ENCODE assay signal across 36 cellular contexts in the genomic region with DNA sequence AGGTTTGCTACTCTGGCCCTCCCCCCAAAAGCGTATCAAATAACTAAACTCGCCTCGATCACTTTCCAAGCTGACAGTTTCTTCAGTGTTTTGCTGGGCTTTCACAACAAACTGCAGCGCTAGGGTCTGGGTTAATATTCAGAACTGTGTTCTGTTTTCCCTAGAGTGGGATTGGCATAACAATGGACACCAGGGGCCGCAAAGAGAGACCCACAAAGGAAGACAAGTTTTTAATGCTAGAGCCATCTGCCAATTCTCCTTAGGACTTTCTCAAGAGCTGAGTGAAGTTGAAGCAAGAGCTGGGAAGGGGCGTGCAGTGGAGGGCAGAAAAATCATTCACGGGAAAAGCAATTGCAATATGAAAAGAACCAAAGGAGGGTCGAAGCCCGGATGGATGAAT. TPM values are rescaled to one million over a fixed set of nuclear protein-coding genes. Genes with fewer than 3 reads are reported as not detected.
DNase-seq lines count a peak whose midpoint lies in the region; ATAC-seq, FAIRE-seq and TF ChIP-seq lines count a peak whose summit lies in the region.
"Had no signal": no experiment of that assay in that cellular context is flagged by ENCODE, and none has a peak within 500 bp of the region (broad histone marks: within the 10 kb centered on the region; RNA-seq: fewer than 3 reads in every experiment).

No MANE protein-coding gene starts in this region.

- no peak overlapping the region for H2AK5ac ChIP-seq in H1 (ENCODE audit: low read depth, low read length)

- no peak overlapping the region for H2BK120ac ChIP-seq in H1 (replicated peaks; ENCODE audit: low read depth, low read length)

- no peak for TF ChIP-seq POLR2A in H1 (IDR thresholded peaks at IDR 0.05; ENCODE audit: control extremely low read depth in 1 of 2, low read depth in 2 of 2, low read length in 2 of 2)

- H4K20me1 ChIP-seq in H1 (replicated peaks in 1 of 2; ENCODE audit: control insufficient read depth in 1 of 2, insufficient read depth in 2 of 2, low read length in 2 of 2) = no peaks in the 10 kb centered on the region

- H3K4ac ChIP-seq in H1 (replicated peaks; ENCODE audit: insufficient read length, low read depth, low read length) = no peak overlapping the region

- no peaks in the 10 kb centered on the region for H3K27me3 ChIP-seq in H1 (replicated peaks in 1 of 4; ENCODE audit: control insufficient read depth in 3 of 4, extremely low read depth in 1 of 4, insufficient read depth in 3 of 4, low read length in 3 of 4)
- H3K27me3 ChIP-seq: esophagus squamous epithelium, hepatocyte, pancreas, right lobe of liver, upper lobe of left lung had no signal

- no peaks in the 10 kb centered on the region for H3K79me1 ChIP-seq in H1 (ENCODE audit: low read depth, low read length)

- H3K23me2 ChIP-seq in H1 (ENCODE audit: low read depth, low read length) = peaks cover 2% of the 10 kb centered on the region; the same call in 1 of the 2 replicates

- 4% methylated on average over 9 of the region's 9 CpGs; no CpG with 5 or more reads in 1 of the 2 experiments for WGBS in H1 (ENCODE audit: extremely low coverage in 1 of 2, insufficient coverage in 1 of 2, insufficient read length in 1 of 2, insufficient replicate concordance in 2 of 2, low coverage in 1 of 2, low lambda C conversion rate in 2 of 2, missing lambda C conversion rate in 1 of 2), 2 experiments

- ATAC-seq in GM19328 (IDR thresholded peaks at IDR 0.05; ENCODE audit: unreplicated experiment) = no peak
- ATAC-seq: left ventricle myocardium superior; naive thymus-derived CD4-positive, alpha-beta T cell; pancreas; right lobe of liver; SK-N-SH treated with all-trans-retinoic acid at 6 μM for 48 hours; T-helper 17 cell had no signal

- no peaks in the 10 kb centered on the region for H3K79me2 ChIP-seq in H1 (ENCODE audit: control insufficient read depth in 1 of 2, insufficient read depth in 2 of 2, low read length in 2 of 2)

- no peak for TF ChIP-seq EP300 in H1 (IDR thresholded peaks at IDR 0.05; ENCODE audit: borderline replicate concordance in 1 of 2, low read depth in 2 of 2, low read length in 2 of 2)

- CTCF ChIA-PET in H1 (lab: Charles Lee; ENCODE audit: partially characterized antibody) = interaction anchor here (0.6 to 1.4 kb wide), 6 partner anchors 9 to 205 kb away, joined by 3 to 6 read pairs (median 3); no protein-coding TSS in a partner anchor

- no peak overlapping the region for H2AFZ ChIP-seq in H1 (ENCODE audit: low read length)
- H2AFZ ChIP-seq: hepatocyte had no signal

- peak overlapping the region in 1 of 4 experiments; percentile 45; a peak in 2 of 8 replicates for H3K4me3 ChIP-seq in H1 (ENCODE audit: extremely low read depth in 1 of 4, insufficient read depth in 2 of 4, low read depth in 3 of 4, low read length in 4 of 4)
- H3K4me3 ChIP-seq in kidney (ENCODE audit: low read length in 2 of 2) = no peak overlapping the region
- H3K4me3 ChIP-seq: esophagus squamous epithelium, hepatocyte, pancreas, right lobe of liver, upper lobe of left lung had no signal

- no peak overlapping the region for H3K23ac ChIP-seq in H1 (ENCODE audit: insufficient read length)

- H3K4me1 ChIP-seq in H1 (replicated peaks in 1 of 4; ENCODE audit: control insufficient read depth in 3 of 4, insufficient read depth in 4 of 4, low read length in 3 of 4) (peaks cover 8 to 22% (median 18%) of the 10 kb centered on the region in 4 experiments), kidney (ENCODE audit: control insufficient read depth in 1 of 2, insufficient read depth in 1 of 2, low read depth in 1 of 2, low read length in 2 of 2) (no peaks in the 10 kb centered on the region)
- H3K4me1 ChIP-seq: pancreas, right lobe of liver, upper lobe of left lung had no signal

- no peak overlapping the region for H4K8ac ChIP-seq in H1 (ENCODE audit: extremely low read depth, insufficient read depth, low read length)

- no peak overlapping the region for H4K91ac ChIP-seq in H1 (replicated peaks; ENCODE audit: insufficient read length, low read length)

- no peaks in the 10 kb centered on the region for H3K36me3 ChIP-seq in H1 (ENCODE audit: control insufficient read depth in 2 of 4, insufficient read depth in 4 of 4, low read length in 3 of 4)
- no peaks in the 10 kb centered on the region for H3K36me3 ChIP-seq in kidney (ENCODE audit: control insufficient read depth in 1 of 2, insufficient read depth in 2 of 2, low read length in 2 of 2)
- H3K36me3 ChIP-seq: right lobe of liver had no signal

- H3K27ac ChIP-seq in H1 (ENCODE audit: low read depth, low read length) (peak overlapping the region; percentile 62; the same call in 1 of the 2 replicates), kidney (ENCODE audit: low read depth in 2 of 2, low read length in 2 of 2) (no peak overlapping the region)
- H3K27ac ChIP-seq: esophagus squamous epithelium, hepatocyte, pancreas, right lobe of liver, upper lobe of left lung had no signal

- no peaks in the 10 kb centered on the region for H3K27me3 Mint-ChIP-seq in nephron progenitor cell (ENCODE audit: low read depth, poor library complexity)
- H3K27me3 Mint-ChIP-seq: dendritic cell treated with granulocyte-macrophage colony-stimulating factor and Interleukin-4, amounts not matched to agents 40 ng/mL and 50 ng/mL, for 4 days had no signal

- no peak for TF ChIP-seq CTCF in H1 (IDR thresholded peaks at IDR 0.05; ENCODE audit: control extremely low read depth in 1 of 3, insufficient read depth in 1 of 3, low read depth in 1 of 3, low read length in 3 of 3)
- no peak for TF ChIP-seq CTCF in nephron progenitor cell (IDR thresholded peaks at IDR 0.05)
- no peak for TF ChIP-seq CTCF in GM13976 (IDR thresholded peaks at IDR 0.05; ENCODE audit: borderline replicate concordance, control extremely low read depth, extremely low read depth, insufficient read depth, missing control alignments)
- TF ChIP-seq CTCF in kidney (IDR thresholded peaks at IDR 0.05; ENCODE audit: borderline replicate concordance, extremely low read depth, insufficient read depth) = no peak

- no peaks in the 10 kb centered on the region for H3K9me3 Mint-ChIP-seq in nephron progenitor cell
- H3K9me3 Mint-ChIP-seq: activated CD4-positive, alpha-beta memory T cell treated with anti-CD3 and anti-CD28 coated beads, Interleukin-2, amount 10 ng/mL, durations not matched to agents 7 days and 5 days; activated T-helper 2 cell treated with anti-CD3 and anti-CD28 coated beads, Interferon-gamma antibody, Interleukin-2, Interleukin-4, amounts not matched to agents 10 μg/mL and 5 μg/mL and 100 μg/mL, durations not matched to agents 14 hours and 24 hours and 36 hours; dendritic cell treated with granulocyte-macrophage colony-stimulating factor and Interleukin-4, amounts not matched to agents 40 ng/mL and 50 ng/mL, for 4 days; naive thymus-derived CD4-positive, alpha-beta T cell had no signal

- peak overlapping the region; percentile 55; the same call in 1 of the 2 replicates for H3K18ac ChIP-seq in H1 (ENCODE audit: extremely low read depth, low read length)

- H3K9ac ChIP-seq in H1 (replicated peaks in 1 of 4; ENCODE audit: extremely low read depth in 1 of 4, low read depth in 3 of 4, low read length in 3 of 4) (no peak overlapping the region), kidney (ENCODE audit: low read length in 2 of 2) (no peak overlapping the region)

- peak overlapping the region; percentile 62 for H3K4me3 Mint-ChIP-seq in nephron progenitor cell
- H3K4me3 Mint-ChIP-seq: activated CD4-positive, alpha-beta memory T cell treated with anti-CD3 and anti-CD28 coated beads, Interleukin-2, amount 10 ng/mL, durations not matched to agents 7 days and 5 days; activated naive CD8-positive, alpha-beta T cell; dendritic cell treated with granulocyte-macrophage colony-stimulating factor and Interleukin-4, amounts not matched to agents 40 ng/mL and 50 ng/mL, for 4 days; naive thymus-derived CD4-positive, alpha-beta T cell; T-helper 17 cell had no signal

- H2BK20ac ChIP-seq in H1 (ENCODE audit: low read length) = no peak overlapping the region

- DNase-seq in NCI-H524 (lab: John Stamatoyannopoulos, UW) (peak; percentile 24 to 72), H1 (ENCODE audit: low read depth in 1 of 2, low spot score in 2 of 2) (no peak), nephron progenitor cell (peak; percentile 12), NCI-H2029 (lab: John Stamatoyannopoulos, UW) (no peak), GM13976 (ENCODE audit: low spot score) (no peak), kidney (no peak)
- DNase-seq: activated CD4-positive, alpha-beta memory T cell treated with anti-CD3 and anti-CD28 coated beads, Interleukin-2, amount 10 ng/mL, durations not matched to agents 7 days and 5 days; activated CD4-positive, alpha-beta T cell treated with anti-CD3 and anti-CD28 coated beads for 1 hour; caudate nucleus; EL; esophagus squamous epithelium; GOT3; left ventricle myocardium superior; midbrain; naive thymus-derived CD4-positive, alpha-beta T cell; NCI-H1417; NCI-H2081 treated with DMSO at 0.1 percent for 48 hours; OCI-M1; pancreas; right lobe of liver; stimulated activated CD4-positive, alpha-beta T cell treated with anti-CD3 and anti-CD28 coated beads, Interleukin-12 subunit alpha, Interleukin-12 subunit beta, amount 100 ng/mL, for 4 hours; stimulated activated CD4-positive, alpha-beta T cell treated with anti-CD3 and anti-CD28 coated beads, Interleukin-4, amount 100 ng/mL, for 1 hour; T-helper 17 cell; upper lobe of left lung had no signal

- TF ChIP-seq RAD21 in H1 (IDR thresholded peaks at IDR 0.05 in 1 of 2, conservative IDR thresholded peaks at IDR 0.05 in 1 of 2; ENCODE audit: low read depth in 2 of 2, low read length in 2 of 2) = no peak

- intact Hi-C loops in kidney (cut with DNase I) = no loop called here

- peaks cover 9% of the 10 kb centered on the region for H3K36me3 Mint-ChIP-seq in nephron progenitor cell (ENCODE audit: low read depth)
- H3K36me3 Mint-ChIP-seq: activated naive CD8-positive, alpha-beta T cell had no signal

- H3K14ac ChIP-seq in H1 (ENCODE audit: insufficient read length) = no peak overlapping the region

- H2BK15ac ChIP-seq in H1 (ENCODE audit: low read length) = no peak overlapping the region

- H3K27ac Mint-ChIP-seq in nephron progenitor cell = peak overlapping the region; percentile 74
- H3K27ac Mint-ChIP-seq: activated CD4-positive, alpha-beta memory T cell treated with anti-CD3 and anti-CD28 coated beads, Interleukin-2, amount 10 ng/mL, durations not matched to agents 7 days and 5 days; activated naive CD8-positive, alpha-beta T cell; activated T-helper 2 cell treated with anti-CD3 and anti-CD28 coated beads, Interferon-gamma antibody, Interleukin-2, Interleukin-4, amounts not matched to agents 10 μg/mL and 5 μg/mL and 100 μg/mL, durations not matched to agents 14 hours and 24 hours and 36 hours; dendritic cell treated with granulocyte-macrophage colony-stimulating factor and Interleukin-4, amounts not matched to agents 40 ng/mL and 50 ng/mL, for 4 days; T-helper 17 cell had no signal

- peaks cover 60% of the 10 kb centered on the region for H3K4me1 Mint-ChIP-seq in nephron progenitor cell

- in situ Hi-C loops in GM13976 (cut with MboI; ENCODE audit: low sequenced_read_pairs, unreplicated experiment) = no loop called here

- no peak for FAIRE-seq in H1 (lab: Jason Lieb, UNC)
- FAIRE-seq in kidney (lab: Jason Lieb, UNC) = no peak
- FAIRE-seq: astrocyte, D721Med, endometrium, frontal cortex, GM12891, HTR-8/SVneo, pancreas had no signal

- peak overlapping the region; percentile 39 for H4K5ac ChIP-seq in H1 (ENCODE audit: insufficient read length, low read depth, low read length)

- H3K56ac ChIP-seq in H1 (replicated peaks; ENCODE audit: insufficient read length, low read depth, low read length) = no peak overlapping the region

- POLR2A ChIA-PET in H1 (lab: Charles Lee; ENCODE audit: partially characterized antibody) = interaction anchor here (1.1 to 1.4 kb wide), 2 partner anchors 69 to 73 kb away, joined by 3 to 4 read pairs; no protein-coding TSS in a partner anchor

- H3K4me2 ChIP-seq in H1 (ENCODE audit: insufficient read depth in 1 of 2, low read depth in 2 of 2, low read length in 2 of 2) = peak overlapping the region; percentile 59 to 61
- H3K4me2 ChIP-seq: hepatocyte had no signal

- H3K9me3 ChIP-seq in H1 (ENCODE audit: insufficient read depth in 2 of 2, low read depth in 1 of 2, low read length in 1 of 2) (no peaks in the 10 kb centered on the region), kidney (ENCODE audit: control insufficient read depth in 1 of 2, low read length in 2 of 2) (no peaks in the 10 kb centered on the region)
- H3K9me3 ChIP-seq: esophagus squamous epithelium, pancreas, right lobe of liver, upper lobe of left lung had no signal

- 0 out of 2 replicates have a peak overlapping the region, but pooled peaks have one; percentile 12 for H2BK5ac ChIP-seq in H1 (ENCODE audit: low read depth, low read length)

- H2BK12ac ChIP-seq in H1 (ENCODE audit: low read depth, low read length) = 0 out of 2 replicates have a peak overlapping the region, but pooled peaks have one; percentile 75

RNA-seq across cellular contexts. Expression of gene ATP9A, which starts 57.7 kb away (rescaled TPM):
- 6.4 and 7.7 TPM in 2 replicates for total RNA-seq in H1 (2021; fragmentation: NEBNext Ultra II Directional; extraction: Animal tissue kit (Norgen Biotek cat#: 25700))
- polyA plus RNA-seq in H1 (2011; rRNA removed) = 4.6 and 5.0 TPM in 2 replicates
- 4.6 TPM for polyA plus RNA-seq in H1 (2011; cell fraction: cytosol; rRNA removed)
- polyA plus RNA-seq in H1 (2011; cell fraction: nucleus; rRNA removed) = 6.1 TPM
- polyA plus RNA-seq in H1 (2012, experiment 1 of 2) = 5.0 to 6.7 TPM (median 5.6 TPM) in 4 replicates
- polyA plus RNA-seq in H1 (2012, experiment 2 of 2) = 0.60 TPM
- polyA plus RNA-seq in H1 (2013, experiment 1 of 2) = 4.0 TPM
- polyA plus RNA-seq in H1 (2013, experiment 2 of 2) = 4.1 TPM
- 14.9 and 20.6 TPM in 2 replicates for polyA minus RNA-seq in H1 (2011; rRNA and poly(A)+ RNA removed)
- 7.3 TPM for polyA minus RNA-seq in H1 (2011; cell fraction: cytosol; rRNA and poly(A)+ RNA removed)
- 8.1 TPM for polyA minus RNA-seq in H1 (2011; cell fraction: nucleus; rRNA and poly(A)+ RNA removed)
- 40.2 TPM for total RNA-seq in kidney
- polyA plus RNA-seq in kidney (ENCODE audit: insufficient read depth, low read depth, low replicate concordance) = 7.1 TPM
- polyA plus RNA-seq: naive thymus-derived CD4-positive, alpha-beta T cell had no signal

Comparison
In these comparisons a context has a peak if more than half of its experiments do, and no peak if none do; other contexts are left out.
1. DNase-seq: peak in NCI-H524 (2 of 2) and nephron progenitor cell (single experiment); none in H1 (0 of 2), NCI-H2029 (single experiment), GM13976 (single experiment) and kidney (single experiment).